8 cellular contexts compared by ENCODE assay signal in genomic region chr6:73262701-73263569, GRCh38. TPM values are rescaled to one million over a fixed set of nuclear protein-coding genes. Genes with fewer than 3 reads are reported as not detected.
DNase-seq lines count a peak whose midpoint lies in the region; ATAC-seq and TF ChIP-seq lines count a peak whose summit lies in the region.

Gene KHDC1, minus strand, starts transcription at chr6:73263196. Its CDS starts 20,679 bp downstream, at chr6:73242517.

- peak within 1 kb of the TSS; percentile 51 for H3K4me3 ChIP-seq in SJSA1
- peak within 1 kb of the TSS; percentile 64 to 69 for H3K4me3 ChIP-seq in right atrium auricular region
- H3K4me3 ChIP-seq in aorta (ENCODE audit: low read length in 2 of 2) = peak within 1 kb of the TSS; percentile 71 to 77

- intact Hi-C loops in aorta (cut with DNase I) = no loop called here

- H3K27me3 ChIP-seq in SJSA1 (replicated peaks) (no peaks in the 10 kb centered on the region), right atrium auricular region (no peaks in the 10 kb centered on the region), aorta (ENCODE audit: control insufficient read depth in 1 of 2, insufficient read depth in 2 of 2, low read length in 1 of 2) (no peaks in the 10 kb centered on the region)

- TF ChIP-seq EP300 in Ishikawa (IDR thresholded peaks at IDR 0.05; ENCODE audit: borderline replicate concordance) = no peak

- peaks cover 26% of the 10 kb centered on the region for H3K4me1 Mint-ChIP-seq in activated naive CD8-positive, alpha-beta T cell treated with anti-CD3 and anti-CD28 coated beads for 36 hours

- H3K4me1 ChIP-seq in SJSA1 (replicated peaks) (peaks cover 20% of the 10 kb centered on the region), right atrium auricular region (peaks cover 0 to 7% of the 10 kb centered on the region in 2 donors), aorta (ENCODE audit: control insufficient read depth in 1 of 2, insufficient read depth in 2 of 2, low read length in 2 of 2) (no peaks in the 10 kb centered on the region)

- DNase-seq in ELF-1 (ENCODE audit: low read depth, low spot score) = peak; percentile 69
- DNase-seq in SJSA1 (ENCODE audit: low read depth in 1 of 2, low spot score in 2 of 2) = peak; percentile 62 to 72
- DNase-seq in activated naive CD8-positive, alpha-beta T cell treated with anti-CD3 and anti-CD28 coated beads for 36 hours = peak; percentile 76
- DNase-seq in right atrium auricular region (ENCODE audit: low spot score) = no peak
- DNase-seq in renal cortical epithelial cell (ENCODE audit: low read depth) = peak; percentile 6
- DNase-seq in aorta = peak; percentile 62 to 83

- no peaks in the 10 kb centered on the region for H3K27me3 Mint-ChIP-seq in activated naive CD8-positive, alpha-beta T cell treated with anti-CD3 and anti-CD28 coated beads for 36 hours

- no peak for TF ChIP-seq RAD21 in Ishikawa (IDR thresholded peaks at IDR 0.05; ENCODE audit: low read depth)

- peak within 1 kb of the TSS; percentile 74 for H3K27ac Mint-ChIP-seq in activated naive CD8-positive, alpha-beta T cell treated with anti-CD3 and anti-CD28 coated beads for 36 hours

- no peaks in the 10 kb centered on the region for H3K36me3 ChIP-seq in SJSA1
- H3K36me3 ChIP-seq in right atrium auricular region = no peaks in the 10 kb centered on the region
- H3K36me3 ChIP-seq in aorta (ENCODE audit: control insufficient read depth in 1 of 2, insufficient read depth in 2 of 2, low read length in 1 of 2) = no peaks in the 10 kb centered on the region

- peak in 1 of 2 donors; percentile 27 for TF ChIP-seq CTCF in right atrium auricular region (IDR thresholded peaks at IDR 0.05)

- H3K36me3 Mint-ChIP-seq in activated naive CD8-positive, alpha-beta T cell treated with anti-CD3 and anti-CD28 coated beads for 36 hours = peaks cover 36% of the 10 kb centered on the region

- no peaks in the 10 kb centered on the region for H3K9me3 ChIP-seq in SJSA1 (replicated peaks)
- no peaks in the 10 kb centered on the region for H3K9me3 ChIP-seq in right atrium auricular region
- H3K9me3 ChIP-seq in aorta (ENCODE audit: control insufficient read depth, low read length) = no peaks in the 10 kb centered on the region

- no peaks in the 10 kb centered on the region for H3K9me3 Mint-ChIP-seq in activated naive CD8-positive, alpha-beta T cell treated with anti-CD3 and anti-CD28 coated beads for 36 hours

- ATAC-seq in GM21528 (IDR thresholded peaks at IDR 0.05; ENCODE audit: low FRiP score, unreplicated experiment) (peak; percentile 95), aorta (ENCODE audit: low FRiP score) (peak; percentile 80)

- H3K27ac ChIP-seq in SJSA1 (peak within 1 kb of the TSS; percentile 21), right atrium auricular region (peak within 1 kb of the TSS; percentile 40 to 51), aorta (ENCODE audit: low read depth in 1 of 2, low read length in 2 of 2) (peak within 1 kb of the TSS in 1 of 2 donors; percentile 22)

- 0 to 1% methylated on average over 46 to 63 of the region's 63 CpGs for WGBS in aorta, 2 donors

- peak within 1 kb of the TSS; percentile 86 for H3K4me3 Mint-ChIP-seq in activated naive CD8-positive, alpha-beta T cell treated with anti-CD3 and anti-CD28 coated beads for 36 hours

TF ChIP-seq in Ishikawa, 13 proteins besides CTCF, POLR2A, EP300 and RAD21:
- TF ChIP-seq TCF12 (IDR thresholded peaks at IDR 0.05; ENCODE audit: low read depth) (no peak), MAX (IDR thresholded peaks at IDR 0.05) (peak; percentile 69; the same call in 1 of the 2 replicates)

RNA-seq across cellular contexts. Expression of gene KHDC1, which starts in this region (rescaled TPM):
- 0.66 and 2.2 TPM in 2 replicates for total RNA-seq in SJSA1 (2014; rRNA removed; shearing (Covaris generic))
- total RNA-seq in activated naive CD8-positive, alpha-beta T cell treated with anti-CD3 and anti-CD28 coated beads for 36 hours = 1 to 10 TPM; 3.3 to 3.5 TPM
- total RNA-seq in right atrium auricular region (1 to 10 TPM; 1.8 to 4.8 TPM), renal cortical epithelial cell (2.9 and 3.6 TPM in 2 replicates), aorta (1 to 10 TPM; 1.8 to 2.8 TPM)
- 1 to 10 TPM; 3.6 to 4.0 TPM for polyA plus RNA-seq in aorta
